In the genomic region with DNA sequence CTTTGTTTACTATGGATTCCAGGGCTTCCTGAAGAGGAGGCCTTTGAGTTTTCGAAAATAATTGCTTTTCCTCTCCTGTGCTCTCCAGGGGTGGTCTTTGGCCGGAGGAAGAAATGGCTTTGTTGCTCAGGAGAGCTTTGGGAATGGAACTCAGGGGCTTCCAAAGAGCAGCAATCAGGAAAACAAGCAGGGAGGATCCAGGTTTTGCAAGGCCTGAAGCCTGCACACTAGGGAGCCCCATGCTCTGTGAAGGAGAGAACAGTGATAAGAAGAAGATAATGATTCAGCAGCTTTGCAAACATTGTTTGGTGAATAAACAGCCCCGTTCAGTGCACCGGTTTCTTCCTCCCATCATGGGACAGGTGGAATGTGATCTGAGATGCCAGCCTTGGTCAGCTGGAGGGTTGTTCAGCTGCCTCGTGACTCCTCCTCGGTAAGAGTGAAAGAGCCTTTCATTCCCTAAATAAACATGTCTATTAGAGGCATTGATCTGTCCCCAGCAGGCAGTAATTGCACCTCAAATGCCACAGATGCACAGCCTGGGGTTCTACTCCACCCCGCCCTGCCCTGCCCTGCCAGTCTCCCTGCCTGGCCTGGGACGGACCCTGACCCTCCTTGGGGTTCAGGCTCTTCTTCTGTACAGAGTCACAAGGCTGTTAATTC, we compare ENCODE assay signal across 15 cellular contexts. TPM values are rescaled to one million over a fixed set of nuclear protein-coding genes. Genes with fewer than 3 reads are reported as not detected.
DNase-seq lines count a peak whose midpoint lies in the region; TF ChIP-seq lines count a peak whose summit lies in the region.
"Had no signal": no experiment of that assay in that cellular context is flagged by ENCODE, and none has a peak within 500 bp of the region (broad histone marks: within the 10 kb centered on the region; RNA-seq: fewer than 3 reads in every experiment).

No MANE protein-coding gene starts in this region.

- H3K9me3 ChIP-seq in endodermal cell (ENCODE audit: control insufficient read depth, low read length) (peaks cover 12% of the 10 kb centered on the region), neural progenitor cell (ENCODE audit: low read depth) (no peaks in the 10 kb centered on the region)
- H3K9me3 ChIP-seq: adrenal gland had no signal

- WGBS in endodermal cell (ENCODE audit: insufficient coverage in 1 of 2, insufficient read length in 1 of 2), 2 experiments, result 8 to 15% methylated on average over 8 of the region's 8 CpGs

- H2AFZ ChIP-seq in neural progenitor cell (replicated peaks), result no peak overlapping the region
- H2AFZ ChIP-seq: GM23248 had no signal

- CTCF ChIA-PET in RWPE1 (lab: Yijun Ruan, JAX), result interaction anchor here (0.5 kb wide), 1 partner anchor 257 kb away, joined by 3 read pairs; no protein-coding TSS in a partner anchor

- peaks cover 16% of the 10 kb centered on the region for H3K4me1 ChIP-seq in endodermal cell (ENCODE audit: control insufficient read depth, insufficient read depth, low read length)
- H3K4me1 ChIP-seq in neural progenitor cell, result peaks cover 30% of the 10 kb centered on the region
- H3K4me1 ChIP-seq: adrenal gland had no signal

- H3K36me3 ChIP-seq in endodermal cell (ENCODE audit: control insufficient read depth, insufficient read depth, low read length) (no peaks in the 10 kb centered on the region), neural progenitor cell (no peaks in the 10 kb centered on the region)
- H3K36me3 ChIP-seq: adrenal gland had no signal

- H3K27ac ChIP-seq in endodermal cell (ENCODE audit: low read depth, low read length) (no peak overlapping the region), neural progenitor cell (peak overlapping the region; percentile 71), RWPE1 (no peak overlapping the region)
- H3K27ac ChIP-seq: adrenal gland, C4-2B, GM23248, HL-60 had no signal

- peak overlapping the region; percentile 24 for H3K9ac ChIP-seq in endodermal cell (ENCODE audit: extremely low read depth, low read length, poor library complexity, severe bottlenecking)
- H3K9ac ChIP-seq in neural progenitor cell, result no peak overlapping the region
- H3K9ac ChIP-seq: GM23248 had no signal

- POLR2A ChIA-PET in RWPE1 (lab: Yijun Ruan, JAX; ENCODE audit: low non-redundant PET), result no interaction called here

- H3K4me3 Mint-ChIP-seq in endodermal cell (no peak overlapping the region), neural progenitor cell (no peak overlapping the region)
- H3K4me3 Mint-ChIP-seq: naive B cell had no signal

- H3F3A ChIP-seq in neural progenitor cell (ENCODE audit: low read depth), result peaks cover 27% of the 10 kb centered on the region

- H3K27me3 Mint-ChIP-seq in endodermal cell (ENCODE audit: insufficient read depth) (peaks cover 30% of the 10 kb centered on the region), neural progenitor cell (ENCODE audit: insufficient read depth, low read depth) (peaks cover 18% of the 10 kb centered on the region)

- H3K27ac Mint-ChIP-seq in endodermal cell (peak overlapping the region; percentile 90), neural progenitor cell (peak overlapping the region; percentile 42)
- H3K27ac Mint-ChIP-seq: naive B cell had no signal

- H3K36me3 Mint-ChIP-seq in endodermal cell (ENCODE audit: low read depth) (peaks cover 2% of the 10 kb centered on the region), neural progenitor cell (no peaks in the 10 kb centered on the region)

- H4K20me1 ChIP-seq in neural progenitor cell (ENCODE audit: low read depth), result no peaks in the 10 kb centered on the region

- H3K27me3 ChIP-seq in endodermal cell (ENCODE audit: control insufficient read depth, insufficient read depth, low read length, poor library complexity, severe bottlenecking) (no peaks in the 10 kb centered on the region), neural progenitor cell (peaks cover 4% of the 10 kb centered on the region)
- H3K27me3 ChIP-seq: adrenal gland had no signal

- no peak for TF ChIP-seq CTCF in endodermal cell (conservative IDR thresholded peaks at IDR 0.05)
- no peak for TF ChIP-seq CTCF in neural progenitor cell (IDR thresholded peaks at IDR 0.05)
- no peak for TF ChIP-seq CTCF in RWPE1 (conservative IDR thresholded peaks at IDR 0.05; ENCODE audit: low read depth)

- peak overlapping the region; percentile 30 for H3K4me3 ChIP-seq in endodermal cell (ENCODE audit: low read length)
- no peak overlapping the region for H3K4me3 ChIP-seq in neural progenitor cell
- H3K4me3 ChIP-seq: adrenal gland, GM23248 had no signal

- H3K4me2 ChIP-seq in neural progenitor cell, result peak overlapping the region; percentile 65

- peak; percentile 59 for DNase-seq in DMS153 treated with DMSO at 0.1 percent for 48 hours (lab: John Stamatoyannopoulos, UW; ENCODE audit: unreplicated experiment)
- DNase-seq in NCI-H2227 (lab: John Stamatoyannopoulos, UW; ENCODE audit: unreplicated experiment), result peak; percentile 83
- peak; percentile 85 for DNase-seq in endodermal cell
- peak; percentile 68 for DNase-seq in neural progenitor cell (ENCODE audit: low spot score)
- no peak for DNase-seq in NCI-H446 treated with DMSO at 0.1 percent for 48 hours (lab: John Stamatoyannopoulos, UW)
- DNase-seq in RWPE1 (ENCODE audit: low spot score), result no peak
- no peak for DNase-seq in activated CD8-positive, alpha-beta memory T cell treated with anti-CD3 and anti-CD28 coated beads, Interleukin-2, amount 50 U/mL, for 48 hours
- no peak for DNase-seq in T-helper 1 cell
- DNase-seq: activated CD4-positive, CD25-positive, alpha-beta regulatory T cell treated with anti-CD3 and anti-CD28 coated beads, Interleukin-2, amount 50 U/mL, for 72 hours; adrenal gland; naive B cell; NK-92 treated with Interleukin-12 subunit alpha and Interleukin-12 subunit beta, amount 100 ng/mL, for 24 hours had no signal

- H3K4me1 Mint-ChIP-seq in endodermal cell (peaks cover 42% of the 10 kb centered on the region), neural progenitor cell (peaks cover 37% of the 10 kb centered on the region)
- H3K4me1 Mint-ChIP-seq: naive B cell had no signal

- peaks cover 26% of the 10 kb centered on the region for H3K9me3 Mint-ChIP-seq in endodermal cell
- H3K9me3 Mint-ChIP-seq in neural progenitor cell, result peaks cover 13% of the 10 kb centered on the region

- H3K79me2 ChIP-seq in neural progenitor cell (ENCODE audit: low read depth), result no peaks in the 10 kb centered on the region

RNA-seq across cellular contexts. Expression of gene ALDH1B1, which starts 11.5 kb away (rescaled TPM):
- total RNA-seq in endodermal cell, result 10 to 100 TPM; 47.7 to 59.9 TPM
- 22.3 TPM for polyA plus RNA-seq in endodermal cell (2013, experiment 1 of 2)
- 20.0 TPM for polyA plus RNA-seq in endodermal cell (2013, experiment 2 of 2)
- total RNA-seq in neural progenitor cell (ENCODE audit: low replicate concordance), result 32.9 and 44.0 TPM in 2 replicates

RNA-seq across cellular contexts. Expression of gene IGFBPL1, which starts 43.3 kb away (rescaled TPM):
- total RNA-seq in endodermal cell, result 10 to 100 TPM; 40.5 to 90.3 TPM
- polyA plus RNA-seq in endodermal cell (2013, experiment 1 of 2), result 113 TPM
- polyA plus RNA-seq in endodermal cell (2013, experiment 2 of 2), result 112 TPM
- total RNA-seq in neural progenitor cell (ENCODE audit: low replicate concordance), result 26.6 and 43.2 TPM in 2 replicates

Comparison
In these comparisons a context has a peak if more than half of its experiments do, and no peak if none do; other contexts are left out.
1. DNase-seq: peak in DMS153 treated with DMSO at 0.1 percent for 48 hours (single experiment), NCI-H2227 (single experiment), endodermal cell (single experiment) and neural progenitor cell (single experiment); none in NCI-H446 treated with DMSO at 0.1 percent for 48 hours (single experiment), RWPE1 (single experiment), activated CD8-positive, alpha-beta memory T cell treated with anti-CD3 and anti-CD28 coated beads, Interleukin-2, amount 50 U/mL, for 48 hours (single experiment) and T-helper 1 cell (0 of 5).